ENCODE assay signal across 10 cellular contexts in genomic region chr1:201024251-201024998, GRCh38. TPM values are rescaled to one million over a fixed set of nuclear protein-coding genes. Genes with fewer than 3 reads are reported as not detected.
DNase-seq lines count a peak whose midpoint lies in the region; ATAC-seq and TF ChIP-seq lines count a peak whose summit lies in the region.
"Had no signal": no experiment of that assay in that cellular context is flagged by ENCODE, and none has a peak within 500 bp of the region (broad histone marks: within the 10 kb centered on the region; RNA-seq: fewer than 3 reads in every experiment).

No MANE protein-coding gene starts in this region.

- no peak overlapping the region for H3K4me3 ChIP-seq in Caco-2 (ENCODE audit: low read depth, low read length)
- H3K4me3 ChIP-seq in Loucy (ENCODE audit: low read length, poor library complexity, severe bottlenecking) = no peak overlapping the region

- POLR2A ChIA-PET in Caco-2 (lab: Charles Lee) = interaction anchor here (1.2 kb wide), 1 partner anchor 129 kb away, joined by 4 read pairs; the partner anchor contains the start of gene INAVA

- H3K27ac ChIP-seq in cingulate gyrus (ENCODE audit: low read depth, low read length) = peak overlapping the region; percentile 49
- H3K27ac ChIP-seq: parathyroid adenoma had no signal

- no peak overlapping the region for H2AFZ ChIP-seq in Loucy (ENCODE audit: low read length)
- H2AFZ ChIP-seq: parathyroid adenoma had no signal

- intact Hi-C loops in Caco-2 (cut with micrococcal nuclease; ENCODE audit: unreplicated experiment) = loop anchor here (5.0 kb wide), 2 partner anchors 47 to 132 kb away; partner anchors contain the start of gene INAVA

- no peak overlapping the region for H3K27ac Mint-ChIP-seq in Caco-2 (ENCODE audit: unreplicated experiment)
- peak overlapping the region in 1 of 2 donors; percentile 44 for H3K27ac Mint-ChIP-seq in natural killer cell treated with Interleukin-12 subunit alpha and Interleukin-12 subunit beta and Interleukin-15 and Interleukin-18, amount 100 ng/mL, for 72 hours

- H3K9me2 ChIP-seq in Loucy (replicated peaks; ENCODE audit: low read depth, low read length) = no peaks in the 10 kb centered on the region

- no peaks in the 10 kb centered on the region for H3K9me3 Mint-ChIP-seq in Caco-2 (ENCODE audit: unreplicated experiment)
- H3K9me3 Mint-ChIP-seq in natural killer cell treated with Interleukin-12 subunit alpha and Interleukin-12 subunit beta and Interleukin-15 and Interleukin-18, amount 100 ng/mL, for 72 hours = no peaks in the 10 kb centered on the region

- BruUV-seq in Caco-2 (replicated peaks; lab: Mats Ljungman, UMichigan) = no TSS peak

- CTCF ChIA-PET in Caco-2 (lab: Charles Lee) = interaction anchor here (0.9 to 1.2 kb wide), 3 partner anchors 17 to 80 kb away, joined by 3 to 5 read pairs (median 4); no protein-coding TSS in a partner anchor

- H3F3A ChIP-seq in Loucy (ENCODE audit: low read depth) = peaks cover 11% of the 10 kb centered on the region

- H3K4me2 ChIP-seq in Loucy (ENCODE audit: low read depth, low read length, poor library complexity, severe bottlenecking) = peak overlapping the region; percentile 21

- ATAC-seq in natural killer cell treated with Interleukin-12 subunit alpha and Interleukin-12 subunit beta and Interleukin-15 and Interleukin-18, amount 100 ng/mL, for 72 hours = no peak
- ATAC-seq in HG03342 (IDR thresholded peaks at IDR 0.05; ENCODE audit: unreplicated experiment) = no peak
- ATAC-seq in GM21515 (IDR thresholded peaks at IDR 0.05; ENCODE audit: unreplicated experiment) = no peak

- peaks cover 22% of the 10 kb centered on the region for H3K4me1 Mint-ChIP-seq in Caco-2 (ENCODE audit: low read depth, unreplicated experiment)
- H3K4me1 Mint-ChIP-seq in natural killer cell treated with Interleukin-12 subunit alpha and Interleukin-12 subunit beta and Interleukin-15 and Interleukin-18, amount 100 ng/mL, for 72 hours (ENCODE audit: low read depth in 2 of 2) = peaks cover 51 to 65% of the 10 kb centered on the region in 2 donors

- H3K4me1 ChIP-seq in Caco-2 (peaks cover 18% of the 10 kb centered on the region), Loucy (ENCODE audit: insufficient read depth, low read length, poor library complexity, severe bottlenecking) (peaks cover 54% of the 10 kb centered on the region)

- no peaks in the 10 kb centered on the region for H4K20me1 ChIP-seq in Loucy (ENCODE audit: insufficient read depth, low read length, poor library complexity, severe bottlenecking)

- H3K27me3 ChIP-seq in Caco-2 (replicated peaks; ENCODE audit: control insufficient read depth, insufficient read depth, low read length) (no peaks in the 10 kb centered on the region; the same call in 1 of the 2 replicates), Loucy (ENCODE audit: insufficient read depth, low read length, poor library complexity, severe bottlenecking) (no peaks in the 10 kb centered on the region)

- peaks cover 30% of the 10 kb centered on the region for H3K79me2 ChIP-seq in Loucy (ENCODE audit: insufficient read depth, low read length)

- H3K36me3 ChIP-seq in Caco-2 (ENCODE audit: control insufficient read depth, insufficient read depth, low read length) (no peaks in the 10 kb centered on the region), Loucy (ENCODE audit: insufficient read depth, low read length) (no peaks in the 10 kb centered on the region)

- peak overlapping the region; percentile 66 for H3K4me3 Mint-ChIP-seq in Caco-2 (ENCODE audit: unreplicated experiment)
- H3K4me3 Mint-ChIP-seq in natural killer cell treated with Interleukin-12 subunit alpha and Interleukin-12 subunit beta and Interleukin-15 and Interleukin-18, amount 100 ng/mL, for 72 hours = peak overlapping the region; percentile 83

- TF ChIP-seq CTCF in Caco-2 (IDR thresholded peaks at IDR 0.05; ENCODE audit: insufficient read depth in 1 of 2, low read depth in 1 of 2, low read length in 1 of 2, severe bottlenecking in 1 of 2, unreplicated experiment in 1 of 2) = no peak
- no peak for TF ChIP-seq CTCF in Loucy (conservative IDR thresholded peaks at IDR 0.05; ENCODE audit: low read length)

- peaks cover 3% of the 10 kb centered on the region for H3K27me3 Mint-ChIP-seq in Caco-2 (ENCODE audit: insufficient read depth, unreplicated experiment)
- no peaks in the 10 kb centered on the region for H3K27me3 Mint-ChIP-seq in natural killer cell treated with Interleukin-12 subunit alpha and Interleukin-12 subunit beta and Interleukin-15 and Interleukin-18, amount 100 ng/mL, for 72 hours

- no peak overlapping the region for H3K9ac ChIP-seq in Loucy (ENCODE audit: low read depth, low read length, poor library complexity, severe bottlenecking)
- H3K9ac ChIP-seq: parathyroid adenoma had no signal

- no peak for DNase-seq in Caco-2
- no peak for DNase-seq in natural killer cell treated with Interleukin-12 subunit alpha and Interleukin-12 subunit beta and Interleukin-15 and Interleukin-18, amount 100 ng/mL, for 72 hours (ENCODE audit: low spot score)
- DNase-seq in D341Med (ENCODE audit: low spot score) = no peak
- DNase-seq in SK-N-DZ (ENCODE audit: low spot score) = no peak
- DNase-seq: cerebellar nuclear complex had no signal

- no peaks in the 10 kb centered on the region for H3K36me3 Mint-ChIP-seq in Caco-2 (ENCODE audit: insufficient read depth, unreplicated experiment)
- H3K36me3 Mint-ChIP-seq in natural killer cell treated with Interleukin-12 subunit alpha and Interleukin-12 subunit beta and Interleukin-15 and Interleukin-18, amount 100 ng/mL, for 72 hours = no peaks in the 10 kb centered on the region

- H3K9me3 ChIP-seq in Caco-2 (no peaks in the 10 kb centered on the region), Loucy (ENCODE audit: insufficient read depth, low read depth, low read length) (no peaks in the 10 kb centered on the region)

RNA-seq across cellular contexts. Expression of gene KIF21B, which starts 0.9 kb away (rescaled TPM):
- total RNA-seq in Caco-2 (2022) = 2.4 and 2.6 TPM in 2 replicates
- total RNA-seq in natural killer cell treated with Interleukin-12 subunit alpha and Interleukin-12 subunit beta and Interleukin-15 and Interleukin-18, amount 100 ng/mL, for 72 hours = 10 to 100 TPM; 71.1 to 93.3 TPM
- polyA plus RNA-seq in SK-N-DZ (2014; cell fraction: cytosol; rRNA removed) = 5.3 and 6.0 TPM in 2 replicates
- 7.1 and 12.0 TPM in 2 replicates for polyA plus RNA-seq in SK-N-DZ (2014; cell fraction: nucleus; rRNA removed)

Comparison
In these comparisons a context has a peak if more than half of its experiments do, and no peak if none do; other contexts are left out.
1. RNA of gene KIF21B, which starts 0.9 kb away (total RNA-seq): 71.1 to 93.3 TPM in natural killer cell treated with Interleukin-12 subunit alpha and Interleukin-12 subunit beta and Interleukin-15 and Interleukin-18, amount 100 ng/mL, for 72 hours; 2.4 to 2.6 TPM in Caco-2; every median in the first group is over 10 times any median in the second.